9 cellular contexts compared by ENCODE assay signal in genomic region chr20:33862709-33863403, GRCh38. TPM values are rescaled to one million over a fixed set of nuclear protein-coding genes. Genes with fewer than 3 reads are reported as not detected.
A peak's percentile ranks its signal among the peaks of the same experiment; 100 is the strongest.
DNase-seq lines count a peak whose midpoint lies in the region; ATAC-seq and FAIRE-seq lines count a peak whose summit lies in the region.
"Had no signal": no experiment of that assay in that cellular context is flagged by ENCODE, and none has a peak within 500 bp of the region (broad histone marks: within the 10 kb centered on the region; RNA-seq: fewer than 3 reads in every experiment).

No MANE protein-coding gene starts in this region.

- H3K9me3 ChIP-seq in T-helper 17 cell (ENCODE audit: control insufficient read depth, low read length, poor library complexity, severe bottlenecking) (no peaks in the 10 kb centered on the region), small intestine (ENCODE audit: control insufficient read depth, low read depth) (no peaks in the 10 kb centered on the region)

- H3K36me3 ChIP-seq in small intestine (ENCODE audit: control insufficient read depth in 2 of 2, insufficient read depth in 2 of 2, low read length in 2 of 2): no peaks in the 10 kb centered on the region

- H3K9me3 Mint-ChIP-seq in immature natural killer cell: no peaks in the 10 kb centered on the region
- H3K9me3 Mint-ChIP-seq: activated naive CD4-positive, alpha-beta T cell treated with anti-CD3 and anti-CD28 coated beads, Interleukin-2, amount 50 U/mL, for 24 hours had no signal

- H3K27ac Mint-ChIP-seq in T-helper 17 cell: no peak overlapping the region
- no peak overlapping the region for H3K27ac Mint-ChIP-seq in immature natural killer cell
- H3K27ac Mint-ChIP-seq: activated naive CD4-positive, alpha-beta T cell treated with anti-CD3 and anti-CD28 coated beads, Interleukin-2, amount 50 U/mL, for 24 hours had no signal

- H3K27me3 ChIP-seq in small intestine (ENCODE audit: control insufficient read depth in 2 of 2, insufficient read depth in 2 of 2, low read length in 2 of 2): no peaks in the 10 kb centered on the region

- 20 to 23% (median 21%) methylated on average over 26 to 32 of the region's 32 CpGs for WGBS in small intestine, 3 donors

- H3K4me1 ChIP-seq in small intestine (ENCODE audit: control insufficient read depth in 2 of 2, insufficient read depth in 1 of 2, low read depth in 1 of 2, low read length in 1 of 2): no peaks in the 10 kb centered on the region

- H3K4me1 Mint-ChIP-seq in T-helper 17 cell: peaks cover 21% of the 10 kb centered on the region
- H3K4me1 Mint-ChIP-seq in immature natural killer cell: peaks cover 17 to 20% of the 10 kb centered on the region in 2 donors

- H3K27ac ChIP-seq in small intestine (ENCODE audit: low read depth in 1 of 2, low read length in 1 of 2): no peak overlapping the region

- H3K27me3 Mint-ChIP-seq in T-helper 17 cell (no peaks in the 10 kb centered on the region), immature natural killer cell (ENCODE audit: low read depth in 3 of 3) (peaks cover 0 to 2% (median 0%) of the 10 kb centered on the region in 3 donors)
- H3K27me3 Mint-ChIP-seq: activated naive CD4-positive, alpha-beta T cell treated with anti-CD3 and anti-CD28 coated beads, Interleukin-2, amount 50 U/mL, for 24 hours had no signal

- FAIRE-seq in small intestine (lab: Jason Lieb, UNC): no peak

- ATAC-seq in T-helper 17 cell: peak; percentile 58
- no peak for ATAC-seq in GM18858 (IDR thresholded peaks at IDR 0.05; ENCODE audit: unreplicated experiment)

- H3K36me3 Mint-ChIP-seq in T-helper 17 cell (ENCODE audit: low read depth) (peaks cover 4% of the 10 kb centered on the region), immature natural killer cell (peaks cover 0 to 3% (median 0%) of the 10 kb centered on the region in 3 donors)
- H3K36me3 Mint-ChIP-seq: activated naive CD4-positive, alpha-beta T cell treated with anti-CD3 and anti-CD28 coated beads, Interleukin-2, amount 50 U/mL, for 24 hours had no signal

- H3K4me3 Mint-ChIP-seq in T-helper 17 cell (no peak overlapping the region), immature natural killer cell (no peak overlapping the region)
- H3K4me3 Mint-ChIP-seq: activated naive CD4-positive, alpha-beta T cell treated with anti-CD3 and anti-CD28 coated beads, Interleukin-2, amount 50 U/mL, for 24 hours had no signal

- peak; percentile 49 for DNase-seq in DMS114 treated with DMSO at 0.1 percent for 48 hours (lab: John Stamatoyannopoulos, UW; ENCODE audit: unreplicated experiment)
- peak; percentile 75 for DNase-seq in HT1080 (ENCODE audit: low read depth)
- DNase-seq in T-helper 17 cell: peak; percentile 20 to 42 (median 28)
- peak; percentile 18 for DNase-seq in brain pericyte (ENCODE audit: low read depth, low spot score)
- DNase-seq in immature natural killer cell: peak; percentile 7 to 10 (median 10)
- peak; percentile 55 to 65 for DNase-seq in stimulated activated CD4-positive, alpha-beta T cell treated with anti-CD3 and anti-CD28 coated beads, Interleukin-2, amount 100 ng/mL, for 24 hours
- DNase-seq in small intestine: no peak

- no peak overlapping the region for H3K4me3 ChIP-seq in small intestine (ENCODE audit: low read depth in 1 of 2, low read length in 2 of 2)

RNA-seq across cellular contexts. Expression of gene CHMP4B, which starts 51.7 kb away (rescaled TPM):
- 24.2 and 40.8 TPM in 2 replicates for total RNA-seq in HT1080 (2014; rRNA removed; shearing (Covaris generic))
- 83.9 and 85.5 TPM in 2 replicates for polyA plus RNA-seq in HT1080 (2015; cell fraction: cytosol; rRNA removed)
- 20.2 and 24.9 TPM in 2 replicates for polyA plus RNA-seq in HT1080 (2015; cell fraction: nucleus; rRNA removed)
- 10 to 100 TPM; 48.6 to 50.6 TPM for total RNA-seq in T-helper 17 cell
- 1 to 10 TPM; 1.3 to 8.1 (median 3.7) TPM for polyA plus RNA-seq in immature natural killer cell
- 100 to 1,000 TPM; 147 to 218 (median 199) TPM for polyA plus RNA-seq in small intestine
